Comparison of ENCODE assay signal across 25 cellular contexts in genomic region chr20:50666709-50667310, GRCh38. TPM values are rescaled to one million over a fixed set of nuclear protein-coding genes. Genes with fewer than 3 reads are reported as not detected.
"Had no signal": no experiment of that assay in that cellular context is flagged by ENCODE, and none has a peak within 500 bp of the region (broad histone marks: within the 10 kb centered on the region; RNA-seq: fewer than 3 reads in every experiment).

No MANE protein-coding gene starts in this region.

- H3K27me3 Mint-ChIP-seq: activated CD4-positive, alpha-beta T cell treated with anti-CD3 and anti-CD28 coated beads for 36 hours; activated naive CD8-positive, alpha-beta T cell treated with anti-CD3 and anti-CD28 coated beads for 36 hours had no signal

- H3K4me3 ChIP-seq: heart left ventricle, left lung, pancreas, prostate gland, testis, upper lobe of left lung had no signal

- H3K27ac Mint-ChIP-seq: activated CD4-positive, alpha-beta T cell treated with anti-CD3 and anti-CD28 coated beads for 36 hours; activated naive CD4-positive, alpha-beta T cell treated with anti-CD3 and anti-CD28 coated beads for 36 hours; activated naive CD8-positive, alpha-beta T cell treated with anti-CD3 and anti-CD28 coated beads for 36 hours; activated T-helper 1 cell treated with anti-CD3 and anti-CD28 coated beads, Interleukin-12 subunit alpha, Interleukin-12 subunit beta, Interleukin-2, Interleukin-4 antibody, amounts not matched to agents 30 ng/mL and 10 ng/mL and 1 ng/mL, durations not matched to agents 14 hours and 24 hours and 36 hours; T-helper 2 cell treated with Interferon-gamma antibody and Interleukin-4, amounts not matched to agents 5 μg/mL and 100 μg/mL, for 36 hours had no signal

- H3K4me1 Mint-ChIP-seq: activated CD4-positive, alpha-beta T cell treated with anti-CD3 and anti-CD28 coated beads for 36 hours; activated naive CD8-positive, alpha-beta T cell treated with anti-CD3 and anti-CD28 coated beads for 36 hours had no signal

- ATAC-seq: activated CD4-positive, alpha-beta T cell treated with anti-CD3 and anti-CD28 coated beads for 36 hours; esophagus mucosa; heart left ventricle; left lung; pancreas had no signal

- H3K9me3 Mint-ChIP-seq: activated naive CD4-positive, alpha-beta T cell treated with anti-CD3 and anti-CD28 coated beads for 36 hours; activated naive CD8-positive, alpha-beta T cell treated with anti-CD3 and anti-CD28 coated beads for 36 hours; activated T-helper 1 cell treated with anti-CD3 and anti-CD28 coated beads, Interleukin-12 subunit alpha, Interleukin-12 subunit beta, Interleukin-2, Interleukin-4 antibody, amounts not matched to agents 30 ng/mL and 10 ng/mL and 1 ng/mL, durations not matched to agents 14 hours and 24 hours and 36 hours; T-helper 2 cell treated with Interferon-gamma antibody and Interleukin-4, amounts not matched to agents 5 μg/mL and 100 μg/mL, for 36 hours had no signal

- H3K27me3 ChIP-seq: brain microvascular endothelial cell, heart left ventricle, left lung, pancreas, testis, upper lobe of left lung had no signal

- H3K9me3 ChIP-seq: heart left ventricle, left lung, pancreas, prostate gland, testis, upper lobe of left lung had no signal

- H3K27ac ChIP-seq: brain microvascular endothelial cell, left lung, pancreas, prostate gland, upper lobe of left lung had no signal

- DNase-seq: activated CD4-positive, alpha-beta T cell treated with anti-CD3 and anti-CD28 coated beads for 36 hours; activated CD4-positive, alpha-beta T cell treated with anti-CD3 and anti-CD28 coated beads, Interleukin-2, amount 50 U/mL, for 4 hours; activated CD4-positive, CD25-positive, alpha-beta regulatory T cell; activated CD8-positive, alpha-beta memory T cell treated with anti-CD3 and anti-CD28 coated beads for 24 hours; activated effector memory CD4-positive, alpha-beta T cell treated with anti-CD3 and anti-CD28 coated beads, Interleukin-2, amount 50 U/mL, for 16 hours; activated naive CD4-positive, alpha-beta T cell treated with anti-CD3 and anti-CD28 coated beads for 36 hours; activated naive CD8-positive, alpha-beta T cell treated with anti-CD3 and anti-CD28 coated beads for 36 hours; activated T-cell treated with anti-CD3 and anti-CD28 coated beads, Interleukin-2, amount 50 U/mL, for 1 hour; amniotic stem cell; brain microvascular endothelial cell; foreskin fibroblast; heart left ventricle; kidney glomerular epithelial cell; left lung; nucleus accumbens; pancreas; stimulated activated CD4-positive, alpha-beta T cell treated with anti-CD3 and anti-CD28 coated beads, Interleukin-15, amount 100 ng/mL, for 24 hours; stimulated activated naive CD4-positive, alpha-beta T cell; T-helper 1 cell had no signal

- H3K4me3 Mint-ChIP-seq: activated CD4-positive, alpha-beta T cell treated with anti-CD3 and anti-CD28 coated beads for 36 hours; activated naive CD4-positive, alpha-beta T cell treated with anti-CD3 and anti-CD28 coated beads for 36 hours; activated naive CD8-positive, alpha-beta T cell treated with anti-CD3 and anti-CD28 coated beads for 36 hours; activated T-helper 1 cell treated with anti-CD3 and anti-CD28 coated beads, Interleukin-12 subunit alpha, Interleukin-12 subunit beta, Interleukin-2, Interleukin-4 antibody, amounts not matched to agents 30 ng/mL and 10 ng/mL and 1 ng/mL, durations not matched to agents 14 hours and 24 hours and 36 hours; T-helper 2 cell treated with Interferon-gamma antibody and Interleukin-4, amounts not matched to agents 5 μg/mL and 100 μg/mL, for 36 hours had no signal

- H3K36me3 Mint-ChIP-seq: activated naive CD8-positive, alpha-beta T cell treated with anti-CD3 and anti-CD28 coated beads for 36 hours had no signal

- H3K36me3 ChIP-seq: brain microvascular endothelial cell, heart left ventricle, left lung, pancreas, prostate gland, upper lobe of left lung had no signal

- H3K4me1 ChIP-seq: prostate gland had no signal

RNA-seq across cellular contexts. Expression of gene RIPOR3, which starts 24.5 kb away (rescaled TPM):
- total RNA-seq: activated CD4-positive, alpha-beta T cell treated with anti-CD3 and anti-CD28 coated beads for 36 hours; activated naive CD4-positive, alpha-beta T cell treated with anti-CD3 and anti-CD28 coated beads for 36 hours; activated naive CD8-positive, alpha-beta T cell treated with anti-CD3 and anti-CD28 coated beads for 36 hours; activated T-helper 1 cell treated with anti-CD3 and anti-CD28 coated beads, Interleukin-12 subunit alpha, Interleukin-12 subunit beta, Interleukin-2, Interleukin-4 antibody, amounts not matched to agents 30 ng/mL and 10 ng/mL and 1 ng/mL, durations not matched to agents 14 hours and 24 hours and 36 hours had no signal
